In genomic region chr9:6779417-6780241, GRCh38 we compare ENCODE assay signal across 10 cellular contexts. TPM values are rescaled to one million over a fixed set of nuclear protein-coding genes. Genes with fewer than 3 reads are reported as not detected.
A peak's percentile ranks its signal among the peaks of the same experiment; 100 is the strongest.
DNase-seq lines count a peak whose midpoint lies in the region; TF ChIP-seq lines count a peak whose summit lies in the region.
"Had no signal": no experiment of that assay in that cellular context is flagged by ENCODE, and none has a peak within 500 bp of the region (broad histone marks: within the 10 kb centered on the region; RNA-seq: fewer than 3 reads in every experiment).

No MANE protein-coding gene starts in this region.

- peaks cover 12% of the 10 kb centered on the region for H3K36me3 Mint-ChIP-seq in activated T-cell treated with anti-CD3 and anti-CD28 coated beads, Interleukin-2, amount 50 U/mL, for 24 hours (ENCODE audit: low read depth)
- no peaks in the 10 kb centered on the region for H3K36me3 Mint-ChIP-seq in glutamatergic neuron (ENCODE audit: unreplicated experiment)

- no peaks in the 10 kb centered on the region for H3K27me3 Mint-ChIP-seq in activated T-cell treated with anti-CD3 and anti-CD28 coated beads, Interleukin-2, amount 50 U/mL, for 24 hours
- peaks cover 6% of the 10 kb centered on the region for H3K27me3 Mint-ChIP-seq in glutamatergic neuron (ENCODE audit: unreplicated experiment)

- no peaks in the 10 kb centered on the region for H3K9me2 ChIP-seq in OCI-LY1 (ENCODE audit: low read depth, low read length)

- 31 to 50% methylated on average over 3 of the region's 3 CpGs for WGBS in sigmoid colon, 2 donors

- no peaks in the 10 kb centered on the region for H4K20me1 ChIP-seq in OCI-LY1 (ENCODE audit: insufficient read depth, low read length)

- H3K4me3 Mint-ChIP-seq in activated T-cell treated with anti-CD3 and anti-CD28 coated beads, Interleukin-2, amount 50 U/mL, for 24 hours = no peak overlapping the region
- H3K4me3 Mint-ChIP-seq in glutamatergic neuron (ENCODE audit: unreplicated experiment) = no peak overlapping the region

- TF ChIP-seq CTCF in OCI-LY1 (IDR thresholded peaks at IDR 0.05; ENCODE audit: low read length) = no peak
- no peak for TF ChIP-seq CTCF in glutamatergic neuron (IDR thresholded peaks at IDR 0.05; ENCODE audit: partially characterized antibody, unreplicated experiment)
- TF ChIP-seq CTCF in sigmoid colon (IDR thresholded peaks at IDR 0.05) = no peak

- no peaks in the 10 kb centered on the region for H3K36me3 ChIP-seq in OCI-LY1 (ENCODE audit: insufficient read depth, low read length)
- no peaks in the 10 kb centered on the region for H3K36me3 ChIP-seq in sigmoid colon

- H3K27ac Mint-ChIP-seq in activated T-cell treated with anti-CD3 and anti-CD28 coated beads, Interleukin-2, amount 50 U/mL, for 24 hours = peak overlapping the region; percentile 44
- H3K27ac Mint-ChIP-seq in glutamatergic neuron (ENCODE audit: unreplicated experiment) = peak overlapping the region; percentile 75

- peaks cover 65% of the 10 kb centered on the region for H3K4me1 ChIP-seq in OCI-LY1 (ENCODE audit: insufficient read depth, low read length, severe bottlenecking)
- H3K4me1 ChIP-seq in sigmoid colon = peaks cover 0 to 19% (median 16%) of the 10 kb centered on the region in 4 donors

- peaks cover 85% of the 10 kb centered on the region for H3K79me2 ChIP-seq in OCI-LY1 (ENCODE audit: insufficient read depth, low read length)

- H3F3A ChIP-seq in OCI-LY1 (ENCODE audit: insufficient read depth, low read length) = no peaks in the 10 kb centered on the region

- H3K9me3 Mint-ChIP-seq in activated T-cell treated with anti-CD3 and anti-CD28 coated beads, Interleukin-2, amount 50 U/mL, for 24 hours = no peaks in the 10 kb centered on the region
- H3K9me3 Mint-ChIP-seq in glutamatergic neuron (ENCODE audit: unreplicated experiment) = peaks cover 2% of the 10 kb centered on the region

- intact Hi-C loops in sigmoid colon (cut with DNase I) = no loop called here

- H3K9me3 ChIP-seq in OCI-LY1 (ENCODE audit: low read length) (no peaks in the 10 kb centered on the region), sigmoid colon (no peaks in the 10 kb centered on the region)

- H3K27ac ChIP-seq in OCI-LY1 (ENCODE audit: low read depth, low read length, poor library complexity, severe bottlenecking) = peak overlapping the region; percentile 36
- no peak overlapping the region for H3K27ac ChIP-seq in sigmoid colon
- H3K27ac ChIP-seq: HL-60 had no signal

- H3K27me3 ChIP-seq in OCI-LY1 (ENCODE audit: insufficient read depth, low read length) = no peaks in the 10 kb centered on the region
- no peaks in the 10 kb centered on the region for H3K27me3 ChIP-seq in sigmoid colon

- no peak overlapping the region for H2AFZ ChIP-seq in OCI-LY1 (ENCODE audit: low read length)

- DNase-seq in activated T-cell treated with anti-CD3 and anti-CD28 coated beads, Interleukin-2, amount 50 U/mL, for 24 hours = no peak
- DNase-seq in activated T-cell treated with anti-CD3 and anti-CD28 coated beads, Interleukin-2, amount 50 U/mL, for 48 hours = no peak
- DNase-seq in glutamatergic neuron = no peak
- DNase-seq in sigmoid colon = peak; percentile 8
- no peak for DNase-seq in ecto neural progenitor cell (ENCODE audit: low spot score)
- no peak for DNase-seq in NCI-H446 (lab: John Stamatoyannopoulos, UW)
- no peak for DNase-seq in stimulated activated CD8-positive, alpha-beta memory T cell treated with anti-CD3 and anti-CD28 coated beads, Interleukin-4, amount 100 ng/mL, for 48 hours
- DNase-seq: stimulated activated CD4-positive, alpha-beta T cell treated with anti-CD3 and anti-CD28 coated beads, Interleukin-15, amount 100 ng/mL, for 24 hours had no signal

- no peak for TF ChIP-seq EP300 in sigmoid colon (IDR thresholded peaks at IDR 0.05)

- H3K4me1 Mint-ChIP-seq in activated T-cell treated with anti-CD3 and anti-CD28 coated beads, Interleukin-2, amount 50 U/mL, for 24 hours (ENCODE audit: low read depth) = peaks cover 71% of the 10 kb centered on the region
- peaks cover 35% of the 10 kb centered on the region for H3K4me1 Mint-ChIP-seq in glutamatergic neuron (ENCODE audit: low read depth, unreplicated experiment)

- no peak overlapping the region for H3K4me2 ChIP-seq in OCI-LY1 (ENCODE audit: low read length)

- no peak overlapping the region; the same call in 1 of the 2 replicates for H3K9ac ChIP-seq in OCI-LY1 (ENCODE audit: low read length)

- TF ChIP-seq POLR2A in sigmoid colon (IDR thresholded peaks at IDR 0.05) = no peak

- H3K4me3 ChIP-seq in OCI-LY1 (ENCODE audit: low read depth, low read length, poor library complexity, severe bottlenecking) (no peak overlapping the region), sigmoid colon (no peak overlapping the region)

RNA-seq across cellular contexts. Expression of gene KDM4C, which starts 21.9 kb away (rescaled TPM):
- total RNA-seq in glutamatergic neuron (ENCODE audit: unreplicated experiment) (63.5 TPM), sigmoid colon (10 to 100 TPM; 28.8 to 33.5 (median 29.8) TPM)
- 10 to 100 TPM; 16.4 to 18.6 (median 17.6) TPM for polyA plus RNA-seq in sigmoid colon
